ENCODE assay signal across 2 cellular contexts in genomic region chr18:48800877-48801727, GRCh38.
TF ChIP-seq lines count a peak whose summit lies in the region.

No MANE protein-coding gene starts in this region.

TF ChIP-seq in liver, 16 proteins besides CTCF, POLR2A, EP300 and RAD21 (continued from another document):
- TF ChIP-seq, protein P1, sequence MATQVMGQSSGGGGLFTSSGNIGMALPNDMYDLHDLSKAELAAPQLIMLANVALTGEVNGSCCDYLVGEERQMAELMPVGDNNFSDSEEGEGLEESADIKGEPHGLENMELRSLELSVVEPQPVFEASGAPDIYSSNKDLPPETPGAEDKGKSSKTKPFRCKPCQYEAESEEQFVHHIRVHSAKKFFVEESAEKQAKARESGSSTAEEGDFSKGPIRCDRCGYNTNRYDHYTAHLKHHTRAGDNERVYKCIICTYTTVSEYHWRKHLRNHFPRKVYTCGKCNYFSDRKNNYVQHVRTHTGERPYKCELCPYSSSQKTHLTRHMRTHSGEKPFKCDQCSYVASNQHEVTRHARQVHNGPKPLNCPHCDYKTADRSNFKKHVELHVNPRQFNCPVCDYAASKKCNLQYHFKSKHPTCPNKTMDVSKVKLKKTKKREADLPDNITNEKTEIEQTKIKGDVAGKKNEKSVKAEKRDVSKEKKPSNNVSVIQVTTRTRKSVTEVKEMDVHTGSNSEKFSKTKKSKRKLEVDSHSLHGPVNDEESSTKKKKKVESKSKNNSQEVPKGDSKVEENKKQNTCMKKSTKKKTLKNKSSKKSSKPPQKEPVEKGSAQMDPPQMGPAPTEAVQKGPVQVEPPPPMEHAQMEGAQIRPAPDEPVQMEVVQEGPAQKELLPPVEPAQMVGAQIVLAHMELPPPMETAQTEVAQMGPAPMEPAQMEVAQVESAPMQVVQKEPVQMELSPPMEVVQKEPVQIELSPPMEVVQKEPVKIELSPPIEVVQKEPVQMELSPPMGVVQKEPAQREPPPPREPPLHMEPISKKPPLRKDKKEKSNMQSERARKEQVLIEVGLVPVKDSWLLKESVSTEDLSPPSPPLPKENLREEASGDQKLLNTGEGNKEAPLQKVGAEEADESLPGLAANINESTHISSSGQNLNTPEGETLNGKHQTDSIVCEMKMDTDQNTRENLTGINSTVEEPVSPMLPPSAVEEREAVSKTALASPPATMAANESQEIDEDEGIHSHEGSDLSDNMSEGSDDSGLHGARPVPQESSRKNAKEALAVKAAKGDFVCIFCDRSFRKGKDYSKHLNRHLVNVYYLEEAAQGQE (IDR thresholded peaks at IDR 0.05): no peak
- TF ChIP-seq ATF3 (IDR thresholded peaks at IDR 0.05): no peak
- no peak for TF ChIP-seq EGR1 (IDR thresholded peaks at IDR 0.05; ENCODE audit: low read depth in 2 of 2)
TF ChIP-seq in liver: peak in this region for 0.

TF ChIP-seq in HepG2, 621 proteins besides CTCF, POLR2A, EP300 and RAD21 (continued from another document):
- TF ChIP-seq NR2C2 (CRISPR knock-in tag; IDR thresholded peaks at IDR 0.05; ENCODE audit: borderline replicate concordance) (no peak), ZNF691 (CRISPR knock-in tag; IDR thresholded peaks at IDR 0.05; ENCODE audit: borderline replicate concordance, low read depth) (no peak)
